ENCODE assay signal across 8 cellular contexts in the genomic region with DNA sequence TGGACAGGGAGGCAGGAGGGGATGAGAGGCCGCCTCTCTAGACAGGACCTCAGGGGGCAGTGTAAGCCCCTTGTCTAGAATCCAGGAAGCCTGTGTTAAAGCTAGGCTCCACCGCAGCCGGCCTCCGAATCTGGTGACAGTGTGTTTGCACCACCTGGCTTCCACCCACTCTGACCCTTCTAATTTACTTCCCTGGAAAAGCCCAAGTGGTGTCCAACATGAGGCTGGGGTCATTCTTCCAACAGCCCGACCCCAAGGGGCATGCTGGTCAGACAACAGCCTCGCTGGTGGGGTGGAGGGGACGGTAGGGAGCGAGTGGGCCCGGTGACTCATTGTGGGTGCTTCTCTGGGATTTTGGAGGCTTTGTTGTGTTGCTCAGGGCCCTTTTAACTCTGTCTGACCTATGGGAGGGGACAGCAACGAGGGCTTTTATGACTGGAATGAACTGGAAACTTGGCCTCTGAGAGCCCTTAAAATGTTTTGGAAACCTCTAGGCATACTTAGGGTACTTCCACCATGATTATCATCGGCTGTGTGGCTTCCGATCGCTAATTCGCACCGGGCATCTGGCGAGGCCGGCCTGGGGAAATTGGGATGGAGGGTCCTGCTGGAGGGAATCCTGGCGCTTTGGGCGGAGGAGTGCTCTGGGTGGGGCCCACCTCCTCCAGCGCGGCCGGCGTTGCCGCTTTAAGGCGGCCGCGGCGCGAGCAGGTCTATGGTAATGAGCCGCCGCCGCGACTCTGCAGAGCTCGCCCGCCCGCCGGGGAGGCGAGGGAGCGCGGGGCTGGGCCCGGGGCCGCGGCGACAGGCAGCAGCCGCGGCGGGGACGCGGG. TPM values are rescaled to one million over a fixed set of nuclear protein-coding genes. Genes with fewer than 3 reads are reported as not detected.
A peak's percentile ranks its signal among the peaks of the same experiment; 100 is the strongest.
DNase-seq lines count a peak whose midpoint lies in the region; ATAC-seq and TF ChIP-seq lines count a peak whose summit lies in the region.

A gene with protein sequence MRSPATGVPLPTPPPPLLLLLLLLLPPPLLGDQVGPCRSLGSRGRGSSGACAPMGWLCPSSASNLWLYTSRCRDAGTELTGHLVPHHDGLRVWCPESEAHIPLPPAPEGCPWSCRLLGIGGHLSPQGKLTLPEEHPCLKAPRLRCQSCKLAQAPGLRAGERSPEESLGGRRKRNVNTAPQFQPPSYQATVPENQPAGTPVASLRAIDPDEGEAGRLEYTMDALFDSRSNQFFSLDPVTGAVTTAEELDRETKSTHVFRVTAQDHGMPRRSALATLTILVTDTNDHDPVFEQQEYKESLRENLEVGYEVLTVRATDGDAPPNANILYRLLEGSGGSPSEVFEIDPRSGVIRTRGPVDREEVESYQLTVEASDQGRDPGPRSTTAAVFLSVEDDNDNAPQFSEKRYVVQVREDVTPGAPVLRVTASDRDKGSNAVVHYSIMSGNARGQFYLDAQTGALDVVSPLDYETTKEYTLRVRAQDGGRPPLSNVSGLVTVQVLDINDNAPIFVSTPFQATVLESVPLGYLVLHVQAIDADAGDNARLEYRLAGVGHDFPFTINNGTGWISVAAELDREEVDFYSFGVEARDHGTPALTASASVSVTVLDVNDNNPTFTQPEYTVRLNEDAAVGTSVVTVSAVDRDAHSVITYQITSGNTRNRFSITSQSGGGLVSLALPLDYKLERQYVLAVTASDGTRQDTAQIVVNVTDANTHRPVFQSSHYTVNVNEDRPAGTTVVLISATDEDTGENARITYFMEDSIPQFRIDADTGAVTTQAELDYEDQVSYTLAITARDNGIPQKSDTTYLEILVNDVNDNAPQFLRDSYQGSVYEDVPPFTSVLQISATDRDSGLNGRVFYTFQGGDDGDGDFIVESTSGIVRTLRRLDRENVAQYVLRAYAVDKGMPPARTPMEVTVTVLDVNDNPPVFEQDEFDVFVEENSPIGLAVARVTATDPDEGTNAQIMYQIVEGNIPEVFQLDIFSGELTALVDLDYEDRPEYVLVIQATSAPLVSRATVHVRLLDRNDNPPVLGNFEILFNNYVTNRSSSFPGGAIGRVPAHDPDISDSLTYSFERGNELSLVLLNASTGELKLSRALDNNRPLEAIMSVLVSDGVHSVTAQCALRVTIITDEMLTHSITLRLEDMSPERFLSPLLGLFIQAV (N-terminal part only) (plus strand): TSS at position 743 of the 833 bp plus-strand sequence. CDS start 541 bp downstream, outside the sequence.

- no peaks in the 10 kb centered on the region for H3K9me3 ChIP-seq in left lung

- H3K27me3 ChIP-seq in left lung: peaks cover 0 to 38% of the 10 kb centered on the region in 2 donors

- TF ChIP-seq CTCF in coronary artery (IDR thresholded peaks at IDR 0.05): no peak
- TF ChIP-seq CTCF in left lung (IDR thresholded peaks at IDR 0.05): no peak

- H3K27ac ChIP-seq in coronary artery: peak within 1 kb of the TSS in 1 of 2 donors; percentile 31
- no peak within 1 kb of the TSS for H3K27ac ChIP-seq in left lung

- intact Hi-C loops in left lung (cut with DNase I): no loop called here

- ATAC-seq in HG02852 (IDR thresholded peaks at IDR 0.05; ENCODE audit: unreplicated experiment) (peak; percentile 83), left lung (peak; percentile 90)

- no peaks in the 10 kb centered on the region for H3K36me3 ChIP-seq in left lung

- H3K4me1 ChIP-seq in left lung: peaks cover 6 to 20% of the 10 kb centered on the region in 2 donors

- DNase-seq in NCI-H2107 (lab: John Stamatoyannopoulos, UW) (peak; percentile 65), NCI-H2107 treated with DMSO at 0.1 percent for 48 hours (lab: John Stamatoyannopoulos, UW; ENCODE audit: unreplicated experiment) (no peak), NCI-H2171 treated with DMSO at 0.1 percent for 48 hours (lab: John Stamatoyannopoulos, UW) (peak; percentile 58), coronary artery (ENCODE audit: low spot score) (peak; percentile 73), left lung (peak; percentile 61 to 90)
- peak; percentile 35 for DNase-seq in activated CD4-positive, alpha-beta T cell treated with anti-CD3 and anti-CD28 coated beads for 1 hour
- peak; percentile 28 to 59 for DNase-seq in stimulated activated CD4-positive, alpha-beta T cell treated with anti-CD3 and anti-CD28 coated beads, Interleukin-4, amount 100 ng/mL, for 4 hours

- H3K4me3 ChIP-seq in coronary artery (peak within 1 kb of the TSS; percentile 96), left lung (peak within 1 kb of the TSS; percentile 35 to 47)

RNA-seq across cellular contexts. Expression of the gene that starts here (rescaled TPM):
- 1 to 10 TPM; 5.9 to 8.8 TPM for total RNA-seq in left lung
